ENCODE assay signal across 9 cellular contexts in genomic region chr13:85798999-85799646, GRCh38. TPM values are rescaled to one million over a fixed set of nuclear protein-coding genes. Genes with fewer than 3 reads are reported as not detected.
DNase-seq lines count a peak whose midpoint lies in the region; ATAC-seq and TF ChIP-seq lines count a peak whose summit lies in the region.
"Had no signal": no experiment of that assay in that cellular context is flagged by ENCODE, and none has a peak within 500 bp of the region (broad histone marks: within the 10 kb centered on the region; RNA-seq: fewer than 3 reads in every experiment).

Gene SLITRK6 (minus strand): TSS chr13:85799419. CDS start chr13:85796508, 2,911 bp downstream.

- H3K27ac Mint-ChIP-seq in activated T-helper 17 cell treated with anti-CD3 and anti-CD28 coated beads, Interleukin-2, amount 50 U/mL, for 72 hours = no peak within 1 kb of the TSS

- ATAC-seq in left ventricle myocardium superior (peak; percentile 27), Right ventricle myocardium superior (ENCODE audit: poor library complexity) (no peak), GM21717 (IDR thresholded peaks at IDR 0.05; ENCODE audit: unreplicated experiment) (no peak), HG02870 (IDR thresholded peaks at IDR 0.05; ENCODE audit: unreplicated experiment) (no peak)
- ATAC-seq in activated T-helper 17 cell treated with anti-CD3 and anti-CD28 coated beads, Interleukin-2, amount 50 U/mL, for 72 hours (replicated peaks) = no peak

- H3K4me1 ChIP-seq in hepatocyte (ENCODE audit: insufficient read depth) = no peaks in the 10 kb centered on the region

- H3K9me2 ChIP-seq in hepatocyte (replicated peaks; ENCODE audit: insufficient read depth) = no peaks in the 10 kb centered on the region

- no peak for DNase-seq in left ventricle myocardium superior
- no peak for DNase-seq in Right ventricle myocardium superior
- peak; percentile 81 for DNase-seq in SK-N-MC (ENCODE audit: low read depth, low spot score)
- peak; percentile 75 for DNase-seq in hepatocyte (ENCODE audit: low spot score)
- no peak for DNase-seq in activated T-cell treated with anti-CD3 and anti-CD28 coated beads for 4 hours
- DNase-seq: DND-41 had no signal

- 20% methylated on average over 5 of the region's 5 CpGs for WGBS in hepatocyte (ENCODE audit: low lambda C conversion rate, missing lambda C conversion rate)

- no peaks in the 10 kb centered on the region for H3K27me3 ChIP-seq in hepatocyte

- TF ChIP-seq CTCF in hepatocyte (IDR thresholded peaks at IDR 0.05; ENCODE audit: poor library complexity) = peak; percentile 34

- no peaks in the 10 kb centered on the region for H3K27me3 Mint-ChIP-seq in activated T-helper 17 cell treated with anti-CD3 and anti-CD28 coated beads, Interleukin-2, amount 50 U/mL, for 72 hours

- H3K9me3 ChIP-seq in SK-N-MC (ENCODE audit: low read depth, low read length) (0 out of 2 replicates have a peak, but pooled peaks cover 3% of the 10 kb centered on the region), hepatocyte (ENCODE audit: low read depth) (peaks cover 5% of the 10 kb centered on the region)

- H3K4me3 Mint-ChIP-seq in activated T-helper 17 cell treated with anti-CD3 and anti-CD28 coated beads, Interleukin-2, amount 50 U/mL, for 72 hours = no peak within 1 kb of the TSS

- H3K9me3 Mint-ChIP-seq in activated T-helper 17 cell treated with anti-CD3 and anti-CD28 coated beads, Interleukin-2, amount 50 U/mL, for 72 hours = no peaks in the 10 kb centered on the region

- no peaks in the 10 kb centered on the region for H4K20me1 ChIP-seq in hepatocyte (ENCODE audit: insufficient read depth, poor library complexity, severe bottlenecking)

- peak within 1 kb of the TSS; percentile 83 for H3K9ac ChIP-seq in SK-N-MC (ENCODE audit: insufficient read length)

- H3K79me2 ChIP-seq in hepatocyte = peaks cover 37% of the 10 kb centered on the region

- peaks cover 33% of the 10 kb centered on the region for H3K36me3 ChIP-seq in SK-N-MC (ENCODE audit: insufficient read depth, low read length)
- no peaks in the 10 kb centered on the region for H3K36me3 ChIP-seq in hepatocyte (replicated peaks; ENCODE audit: insufficient read depth, low read depth)

- H3K4me3 ChIP-seq in SK-N-MC (peak within 1 kb of the TSS; percentile 89), hepatocyte (peak within 1 kb of the TSS; percentile 23)

- intact Hi-C loops in left ventricle myocardium superior (cut with micrococcal nuclease) = no loop called here
- intact Hi-C loops in Right ventricle myocardium superior (cut with DNase I) = no loop called here

- H3K4me2 ChIP-seq in hepatocyte = peak within 1 kb of the TSS; percentile 47

- H3K36me3 Mint-ChIP-seq in activated T-helper 17 cell treated with anti-CD3 and anti-CD28 coated beads, Interleukin-2, amount 50 U/mL, for 72 hours (ENCODE audit: low read depth) = no peaks in the 10 kb centered on the region

- no peaks in the 10 kb centered on the region for H3K4me1 Mint-ChIP-seq in activated T-helper 17 cell treated with anti-CD3 and anti-CD28 coated beads, Interleukin-2, amount 50 U/mL, for 72 hours

- H3K27ac ChIP-seq in SK-N-MC = peak within 1 kb of the TSS; percentile 77
- peak within 1 kb of the TSS; percentile 70 for H3K27ac ChIP-seq in hepatocyte

- H2AFZ ChIP-seq in hepatocyte = peak within 1 kb of the TSS; percentile 13

RNA-seq across cellular contexts. Expression of gene SLITRK6, which starts in this region (rescaled TPM):
- total RNA-seq in left ventricle myocardium superior (1.9 TPM), Right ventricle myocardium superior (0.83 TPM), hepatocyte (22.4 and 24.6 TPM in 2 replicates)
- 8.6 and 9.8 TPM in 2 replicates for polyA plus RNA-seq in hepatocyte
- not detected for total RNA-seq in activated T-helper 17 cell treated with anti-CD3 and anti-CD28 coated beads, Interleukin-2, amount 50 U/mL, for 72 hours

Comparison
In these comparisons a context has a peak if more than half of its experiments do, and no peak if none do; other contexts are left out.
1. DNase-seq: peak in SK-N-MC (single experiment) and hepatocyte (single experiment); none in left ventricle myocardium superior (single experiment), Right ventricle myocardium superior (single experiment) and activated T-cell treated with anti-CD3 and anti-CD28 coated beads for 4 hours (single experiment).